8 cellular contexts compared by ENCODE assay signal in the genomic region with DNA sequence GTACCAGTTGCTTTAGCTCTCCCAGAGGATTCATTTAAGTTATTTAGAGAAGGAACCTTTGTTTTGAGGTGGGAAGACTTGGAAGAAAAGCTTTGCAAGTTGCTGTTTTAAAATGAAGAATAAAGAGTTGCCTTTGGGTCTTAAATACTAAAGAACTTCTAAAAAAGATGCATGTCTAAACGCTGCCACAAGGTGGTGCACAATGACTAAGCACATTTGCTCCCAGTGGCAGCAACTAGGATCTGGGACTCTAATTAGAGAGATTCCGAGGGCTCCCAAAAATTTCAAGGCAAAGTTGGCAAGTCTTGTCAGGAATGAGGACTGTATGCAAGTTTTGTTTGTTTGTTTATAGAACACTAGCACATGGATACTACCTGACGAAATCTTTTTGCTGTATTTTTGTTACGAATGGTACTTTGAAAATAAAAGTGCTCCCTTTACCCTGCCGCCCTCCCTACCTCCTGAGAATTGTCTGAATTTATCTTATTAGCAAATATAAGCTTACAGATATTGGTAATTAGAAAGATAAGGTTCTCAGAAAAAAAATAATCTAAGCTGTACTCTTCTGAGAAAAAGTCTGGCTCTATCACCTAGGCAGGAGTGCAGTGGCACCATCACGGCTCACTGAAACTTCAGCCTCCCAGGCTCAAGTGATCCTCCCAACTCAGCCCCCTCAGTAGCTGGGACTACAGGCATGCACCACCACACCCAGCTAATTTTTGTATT.
A peak's percentile ranks its signal among the peaks of the same experiment; 100 is the strongest.
DNase-seq lines count a peak whose midpoint lies in the region; ATAC-seq and TF ChIP-seq lines count a peak whose summit lies in the region.

No MANE protein-coding gene starts in this region.

- H3K27ac Mint-ChIP-seq in Caco-2 (ENCODE audit: unreplicated experiment), result no peak overlapping the region
- H3K27ac Mint-ChIP-seq in activated T-helper 17 cell treated with anti-CD3 and anti-CD28 coated beads, Interleukin-2, amount 50 U/mL, for 72 hours, result no peak overlapping the region

- H3K9me3 ChIP-seq in Caco-2, result no peaks in the 10 kb centered on the region
- no peaks in the 10 kb centered on the region for H3K9me3 ChIP-seq in spleen

- H3K9me3 Mint-ChIP-seq in Caco-2 (ENCODE audit: unreplicated experiment), result no peaks in the 10 kb centered on the region
- H3K9me3 Mint-ChIP-seq in activated T-helper 17 cell treated with anti-CD3 and anti-CD28 coated beads, Interleukin-2, amount 50 U/mL, for 72 hours, result no peaks in the 10 kb centered on the region

- H3K4me1 Mint-ChIP-seq in Caco-2 (ENCODE audit: low read depth, unreplicated experiment), result no peaks in the 10 kb centered on the region
- no peaks in the 10 kb centered on the region for H3K4me1 Mint-ChIP-seq in activated T-helper 17 cell treated with anti-CD3 and anti-CD28 coated beads, Interleukin-2, amount 50 U/mL, for 72 hours

- no peak for TF ChIP-seq POLR2A in spleen (IDR thresholded peaks at IDR 0.05)

- H3K36me3 ChIP-seq in Caco-2 (ENCODE audit: control insufficient read depth, insufficient read depth, low read length), result no peaks in the 10 kb centered on the region
- no peaks in the 10 kb centered on the region for H3K36me3 ChIP-seq in brain microvascular endothelial cell (replicated peaks)
- no peaks in the 10 kb centered on the region for H3K36me3 ChIP-seq in spleen

- intact Hi-C loops in Caco-2 (cut with micrococcal nuclease; ENCODE audit: unreplicated experiment), result loop anchor here (1.0 to 5.0 kb wide), 3 partner anchors 119 to 644 kb away; partner anchors contain the start of gene CDC7
- intact Hi-C loops in spleen (cut with DNase I; ENCODE audit: low total_unique reads), result loop anchor here (5.0 to 10.0 kb wide), 3 partner anchors 122 to 644 kb away; partner anchors contain the start of genes CDC7 and HFM1

- TF ChIP-seq CTCF in Caco-2 (IDR thresholded peaks at IDR 0.05; ENCODE audit: insufficient read depth in 1 of 2, low read depth in 1 of 2, low read length in 1 of 2, severe bottlenecking in 1 of 2, unreplicated experiment in 1 of 2), result peak; percentile 57 to 63
- peak; percentile 83 for TF ChIP-seq CTCF in brain microvascular endothelial cell (IDR thresholded peaks at IDR 0.05; ENCODE audit: low read depth, low read length, missing control alignments)
- peak; percentile 28 to 74 (median 68) for TF ChIP-seq CTCF in spleen (IDR thresholded peaks at IDR 0.05 in 8 of 11, conservative IDR thresholded peaks at IDR 0.05 in 3 of 11)

- WGBS in spleen, 5 donors, result 45 to 60% (median 51%) methylated on average over 6 of the region's 6 CpGs

- H3K27ac ChIP-seq in brain microvascular endothelial cell (no peak overlapping the region), spleen (no peak overlapping the region)

- no peaks in the 10 kb centered on the region for H3K27me3 ChIP-seq in Caco-2 (replicated peaks; ENCODE audit: control insufficient read depth, insufficient read depth, low read length)
- no peaks in the 10 kb centered on the region for H3K27me3 ChIP-seq in brain microvascular endothelial cell (replicated peaks)
- no peaks in the 10 kb centered on the region for H3K27me3 ChIP-seq in spleen (replicated peaks in 1 of 7)

- no peak overlapping the region for H3K4me3 Mint-ChIP-seq in Caco-2 (ENCODE audit: unreplicated experiment)
- H3K4me3 Mint-ChIP-seq in activated T-helper 17 cell treated with anti-CD3 and anti-CD28 coated beads, Interleukin-2, amount 50 U/mL, for 72 hours, result no peak overlapping the region

- DNase-seq in Caco-2, result peak; percentile 41 to 53
- DNase-seq in MV-4-11 (lab: John Stamatoyannopoulos, UW), result peak; percentile 32
- DNase-seq in SKM-1 (lab: John Stamatoyannopoulos, UW; ENCODE audit: unreplicated experiment), result peak; percentile 24
- peak; percentile 67 for DNase-seq in brain microvascular endothelial cell
- DNase-seq in iPS-NIHi7 (ENCODE audit: extremely low spot score), result peak; percentile 70
- no peak for DNase-seq in spleen

- H3K4me3 ChIP-seq in Caco-2 (ENCODE audit: low read depth, low read length) (no peak overlapping the region), brain microvascular endothelial cell (ENCODE audit: low read depth, low read length) (no peak overlapping the region), spleen (peak overlapping the region in 2 of 8 donors; percentile 21 to 44)

- no TSS peak for BruUV-seq in Caco-2 (replicated peaks; lab: Mats Ljungman, UMichigan)

- H3K36me3 Mint-ChIP-seq in Caco-2 (ENCODE audit: insufficient read depth, unreplicated experiment), result no peaks in the 10 kb centered on the region
- no peaks in the 10 kb centered on the region for H3K36me3 Mint-ChIP-seq in activated T-helper 17 cell treated with anti-CD3 and anti-CD28 coated beads, Interleukin-2, amount 50 U/mL, for 72 hours (ENCODE audit: low read depth)

- CTCF ChIA-PET in Caco-2 (lab: Charles Lee), result no interaction called here

- POLR2A ChIA-PET in Caco-2 (lab: Charles Lee), result no interaction called here

- H3K27me3 Mint-ChIP-seq in Caco-2 (ENCODE audit: insufficient read depth, unreplicated experiment), result no peaks in the 10 kb centered on the region
- peaks cover 6% of the 10 kb centered on the region for H3K27me3 Mint-ChIP-seq in activated T-helper 17 cell treated with anti-CD3 and anti-CD28 coated beads, Interleukin-2, amount 50 U/mL, for 72 hours

- H3K4me1 ChIP-seq in Caco-2 (no peaks in the 10 kb centered on the region), spleen (peaks cover 0 to 11% (median 6%) of the 10 kb centered on the region in 6 donors)

- peak; percentile 64 for ATAC-seq in GM19468 (IDR thresholded peaks at IDR 0.05; ENCODE audit: extremely low read depth, unreplicated experiment)
- ATAC-seq in activated T-helper 17 cell treated with anti-CD3 and anti-CD28 coated beads, Interleukin-2, amount 50 U/mL, for 72 hours (replicated peaks), result no peak

- in situ Hi-C loops in brain microvascular endothelial cell (cut with HindIII; ENCODE audit: low pct_ligation_motif_present, low sequenced_read_pairs), result no loop called here
